ENCODE assay signal across 1 cellular context in the genomic region with DNA sequence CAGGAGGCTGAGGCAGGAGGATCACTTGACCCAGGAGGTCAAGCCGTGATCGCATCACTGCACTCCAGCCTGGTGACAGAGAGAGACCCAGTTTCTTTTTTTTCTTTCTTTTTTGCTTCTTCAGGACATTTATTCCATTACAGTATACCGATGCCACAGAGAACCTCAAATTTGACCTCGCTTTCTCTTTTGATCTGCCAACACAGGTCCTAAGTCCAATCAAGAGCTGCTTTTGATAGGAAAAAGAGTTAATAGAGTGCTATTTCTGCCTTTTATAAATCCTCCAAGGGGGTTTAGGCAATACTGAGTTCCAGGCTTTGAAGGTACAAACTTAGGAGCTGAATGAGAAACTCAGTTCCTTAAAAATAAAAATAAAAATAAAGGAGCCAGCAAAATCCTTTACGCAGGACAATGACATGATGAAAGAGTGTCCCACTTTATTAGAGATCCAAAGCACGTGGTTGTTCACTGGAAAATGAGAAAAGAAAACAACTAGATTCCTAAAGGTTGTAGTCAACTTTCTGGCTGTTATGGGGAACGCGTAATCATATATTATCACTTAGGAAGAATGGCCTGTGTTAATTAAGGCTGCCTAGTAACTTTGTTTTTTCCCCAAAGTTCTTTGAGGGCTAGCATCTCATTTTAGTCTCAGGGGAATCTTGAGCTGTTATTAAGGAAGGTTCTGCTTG.
TF ChIP-seq lines count a peak whose summit lies in the region.

No MANE protein-coding gene starts in this region.

TF ChIP-seq in GM23338, 12 proteins besides CTCF, POLR2A, EP300 and RAD21 (continued from another document):
- TF ChIP-seq, protein P1, sequence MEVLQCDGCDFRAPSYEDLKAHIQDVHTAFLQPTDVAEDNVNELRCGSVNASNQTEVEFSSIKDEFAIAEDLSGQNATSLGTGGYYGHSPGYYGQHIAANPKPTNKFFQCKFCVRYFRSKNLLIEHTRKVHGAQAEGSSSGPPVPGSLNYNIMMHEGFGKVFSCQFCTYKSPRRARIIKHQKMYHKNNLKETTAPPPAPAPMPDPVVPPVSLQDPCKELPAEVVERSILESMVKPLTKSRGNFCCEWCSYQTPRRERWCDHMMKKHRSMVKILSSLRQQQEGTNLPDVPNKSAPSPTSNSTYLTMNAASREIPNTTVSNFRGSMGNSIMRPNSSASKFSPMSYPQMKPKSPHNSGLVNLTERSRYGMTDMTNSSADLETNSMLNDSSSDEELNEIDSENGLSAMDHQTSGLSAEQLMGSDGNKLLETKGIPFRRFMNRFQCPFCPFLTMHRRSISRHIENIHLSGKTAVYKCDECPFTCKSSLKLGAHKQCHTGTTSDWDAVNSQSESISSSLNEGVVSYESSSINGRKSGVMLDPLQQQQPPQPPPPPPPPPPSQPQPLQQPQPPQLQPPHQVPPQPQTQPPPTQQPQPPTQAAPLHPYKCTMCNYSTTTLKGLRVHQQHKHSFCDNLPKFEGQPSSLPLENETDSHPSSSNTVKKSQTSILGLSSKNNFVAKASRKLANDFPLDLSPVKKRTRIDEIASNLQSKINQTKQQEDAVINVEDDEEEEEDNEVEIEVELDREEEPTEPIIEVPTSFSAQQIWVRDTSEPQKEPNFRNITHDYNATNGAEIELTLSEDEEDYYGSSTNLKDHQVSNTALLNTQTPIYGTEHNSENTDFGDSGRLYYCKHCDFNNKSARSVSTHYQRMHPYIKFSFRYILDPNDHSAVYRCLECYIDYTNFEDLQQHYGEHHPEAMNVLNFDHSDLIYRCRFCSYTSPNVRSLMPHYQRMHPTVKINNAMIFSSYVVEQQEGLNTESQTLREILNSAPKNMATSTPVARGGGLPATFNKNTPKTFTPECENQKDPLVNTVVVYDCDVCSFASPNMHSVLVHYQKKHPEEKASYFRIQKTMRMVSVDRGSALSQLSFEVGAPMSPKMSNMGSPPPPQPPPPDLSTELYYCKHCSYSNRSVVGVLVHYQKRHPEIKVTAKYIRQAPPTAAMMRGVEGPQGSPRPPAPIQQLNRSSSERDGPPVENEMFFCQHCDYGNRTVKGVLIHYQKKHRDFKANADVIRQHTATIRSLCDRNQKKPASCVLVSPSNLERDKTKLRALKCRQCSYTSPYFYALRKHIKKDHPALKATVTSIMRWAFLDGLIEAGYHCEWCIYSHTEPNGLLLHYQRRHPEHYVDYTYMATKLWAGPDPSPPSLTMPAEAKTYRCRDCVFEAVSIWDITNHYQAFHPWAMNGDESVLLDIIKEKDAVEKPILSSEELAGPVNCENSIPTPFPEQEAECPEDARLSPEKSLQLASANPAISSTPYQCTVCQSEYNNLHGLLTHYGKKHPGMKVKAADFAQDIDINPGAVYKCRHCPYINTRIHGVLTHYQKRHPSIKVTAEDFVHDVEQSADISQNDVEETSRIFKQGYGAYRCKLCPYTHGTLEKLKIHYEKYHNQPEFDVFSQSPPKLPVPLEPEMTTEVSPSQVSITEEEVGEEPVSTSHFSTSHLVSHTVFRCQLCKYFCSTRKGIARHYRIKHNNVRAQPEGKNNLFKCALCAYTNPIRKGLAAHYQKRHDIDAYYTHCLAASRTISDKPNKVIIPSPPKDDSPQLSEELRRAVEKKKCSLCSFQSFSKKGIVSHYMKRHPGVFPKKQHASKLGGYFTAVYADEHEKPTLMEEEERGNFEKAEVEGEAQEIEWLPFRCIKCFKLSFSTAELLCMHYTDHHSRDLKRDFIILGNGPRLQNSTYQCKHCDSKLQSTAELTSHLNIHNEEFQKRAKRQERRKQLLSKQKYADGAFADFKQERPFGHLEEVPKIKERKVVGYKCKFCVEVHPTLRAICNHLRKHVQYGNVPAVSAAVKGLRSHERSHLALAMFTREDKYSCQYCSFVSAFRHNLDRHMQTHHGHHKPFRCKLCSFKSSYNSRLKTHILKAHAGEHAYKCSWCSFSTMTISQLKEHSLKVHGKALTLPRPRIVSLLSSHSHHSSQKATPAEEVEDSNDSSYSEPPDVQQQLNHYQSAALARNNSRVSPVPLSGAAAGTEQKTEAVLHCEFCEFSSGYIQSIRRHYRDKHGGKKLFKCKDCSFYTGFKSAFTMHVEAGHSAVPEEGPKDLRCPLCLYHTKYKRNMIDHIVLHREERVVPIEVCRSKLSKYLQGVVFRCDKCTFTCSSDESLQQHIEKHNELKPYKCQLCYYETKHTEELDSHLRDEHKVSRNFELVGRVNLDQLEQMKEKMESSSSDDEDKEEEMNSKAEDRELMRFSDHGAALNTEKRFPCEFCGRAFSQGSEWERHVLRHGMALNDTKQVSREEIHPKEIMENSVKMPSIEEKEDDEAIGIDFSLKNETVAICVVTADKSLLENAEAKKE (CRISPR knock-in tag; IDR thresholded peaks at IDR 0.05) = no peak
TF ChIP-seq in GM23338: peak in this region for 0.
